In genomic region chr2:151261240-151261976, GRCh38 we compare ENCODE assay signal across 8 cellular contexts.
DNase-seq lines count a peak whose midpoint lies in the region; ATAC-seq and TF ChIP-seq lines count a peak whose summit lies in the region.

RBM43 (minus strand) TSS chr2:151261863; CDS start chr2:151261727, 136 bp downstream.

- H3K4me1 Mint-ChIP-seq in effector memory CD8-positive, alpha-beta T cell (ENCODE audit: low read depth in 2 of 2) = peaks cover 21 to 25% of the 10 kb centered on the region in 2 donors
- peaks cover 7% of the 10 kb centered on the region for H3K4me1 Mint-ChIP-seq in memory B cell

- TF ChIP-seq CTCF in C4-2B (conservative IDR thresholded peaks at IDR 0.05) = peak; percentile 16; the same call in 1 of the 2 replicates

- peak within 1 kb of the TSS; percentile 98 to 100 for H3K27ac Mint-ChIP-seq in effector memory CD8-positive, alpha-beta T cell
- peak within 1 kb of the TSS; percentile 97 for H3K27ac Mint-ChIP-seq in memory B cell

- peaks cover 22% of the 10 kb centered on the region for H3K36me3 Mint-ChIP-seq in effector memory CD8-positive, alpha-beta T cell (ENCODE audit: insufficient read depth)
- H3K36me3 Mint-ChIP-seq in memory B cell = no peaks in the 10 kb centered on the region

- no peaks in the 10 kb centered on the region for H3K27me3 Mint-ChIP-seq in effector memory CD8-positive, alpha-beta T cell
- H3K27me3 Mint-ChIP-seq in memory B cell = no peaks in the 10 kb centered on the region

- H3K4me3 Mint-ChIP-seq in effector memory CD8-positive, alpha-beta T cell = peak within 1 kb of the TSS; percentile 93 to 94
- peak within 1 kb of the TSS; percentile 93 for H3K4me3 Mint-ChIP-seq in memory B cell

- peak within 1 kb of the TSS; percentile 86 for H3K27ac ChIP-seq in C4-2B

- peak; percentile 62 for DNase-seq in NCI-H748 treated with DMSO at 0.1 percent for 48 hours (lab: John Stamatoyannopoulos, UW)
- peak; percentile 90 for DNase-seq in activated CD8-positive, alpha-beta memory T cell treated with anti-CD3 and anti-CD28 coated beads for 24 hours
- peak; percentile 78 to 83 (median 81) for DNase-seq in effector memory CD8-positive, alpha-beta T cell
- peak; percentile 56 to 65 for DNase-seq in memory B cell (ENCODE audit: low spot score in 2 of 2)
- peak; percentile 54 for DNase-seq in stimulated activated CD8-positive, alpha-beta memory T cell treated with anti-CD3 and anti-CD28 coated beads, Interleukin-12 subunit alpha, Interleukin-12 subunit beta, amount 100 ng/mL, for 1 hour (ENCODE audit: low read depth)

- ATAC-seq in GM19351 (IDR thresholded peaks at IDR 0.05; ENCODE audit: unreplicated experiment) = peak; percentile 89
- ATAC-seq in HG03520 (IDR thresholded peaks at IDR 0.05; ENCODE audit: unreplicated experiment) = peak; percentile 90
- peak; percentile 89 for ATAC-seq in effector memory CD8-positive, alpha-beta T cell (replicated peaks)
- ATAC-seq in memory B cell (ENCODE audit: low read depth) = peak; percentile 85

- H3K9me3 Mint-ChIP-seq in effector memory CD8-positive, alpha-beta T cell = no peaks in the 10 kb centered on the region
- H3K9me3 Mint-ChIP-seq in memory B cell = no peaks in the 10 kb centered on the region

Comparison
In these comparisons a context has a peak if more than half of its experiments do, and no peak if none do; other contexts are left out.
1. Peak in every context shown above with its lines: DNase-seq, ATAC-seq and H3K27ac ChIP-seq.